In genomic region chr2:42777883-42778805, GRCh38 we compare ENCODE assay signal across 23 cellular contexts. TPM values are rescaled to one million over a fixed set of nuclear protein-coding genes. Genes with fewer than 3 reads are reported as not detected.
DNase-seq lines count a peak whose midpoint lies in the region; ATAC-seq, FAIRE-seq and TF ChIP-seq lines count a peak whose summit lies in the region.
"Had no signal": no experiment of that assay in that cellular context is flagged by ENCODE, and none has a peak within 500 bp of the region (broad histone marks: within the 10 kb centered on the region; RNA-seq: fewer than 3 reads in every experiment).

No MANE protein-coding gene starts in this region.

- H3K4me3 Mint-ChIP-seq in chondrocyte (ENCODE audit: unreplicated experiment): no peak overlapping the region
- no peak overlapping the region for H3K4me3 Mint-ChIP-seq in activated T-helper 17 cell treated with anti-CD3 and anti-CD28 coated beads, Interleukin-2, amount 50 U/mL, for 72 hours
- H3K4me3 Mint-ChIP-seq: CD14-positive monocyte, memory B cell, nephron had no signal

- H3K79me2 ChIP-seq in HepG2 (ENCODE audit: insufficient read depth, low read length) (no peaks in the 10 kb centered on the region), PC-9 (ENCODE audit: low read depth) (no peaks in the 10 kb centered on the region)

- peak overlapping the region; percentile 68 for H3K27ac Mint-ChIP-seq in chondrocyte (ENCODE audit: unreplicated experiment)
- H3K27ac Mint-ChIP-seq in activated T-helper 17 cell treated with anti-CD3 and anti-CD28 coated beads, Interleukin-2, amount 50 U/mL, for 72 hours: no peak overlapping the region
- H3K27ac Mint-ChIP-seq: CD14-positive monocyte, memory B cell, nephron had no signal

- H3K9me2 ChIP-seq in PC-9 (ENCODE audit: insufficient read depth): no peaks in the 10 kb centered on the region

- H3K4me2 ChIP-seq in HepG2 (ENCODE audit: low read depth, low read length) (no peak overlapping the region), PC-9 (no peak overlapping the region)
- H3K4me2 ChIP-seq: smooth muscle cell had no signal

- H3K4me1 Mint-ChIP-seq in chondrocyte (ENCODE audit: low read depth): peaks cover 11% of the 10 kb centered on the region
- H3K4me1 Mint-ChIP-seq in activated T-helper 17 cell treated with anti-CD3 and anti-CD28 coated beads, Interleukin-2, amount 50 U/mL, for 72 hours: no peaks in the 10 kb centered on the region
- H3K4me1 Mint-ChIP-seq: nephron had no signal

- in situ Hi-C loops in HepG2 (cut with HindIII; ENCODE audit: extremely low pct_ligation_motif_present, low pct_unique_long_range_greater_than_20kb): no loop called here

- intact Hi-C loops in HepG2 (cut with micrococcal nuclease; ENCODE audit: unreplicated experiment): no loop called here
- intact Hi-C loops in PC-9 (cut with micrococcal nuclease; ENCODE audit: unreplicated experiment): no loop called here

- POLR2A ChIA-PET in AG04449 (lab: Yijun Ruan, JAX): interaction anchor here (0.7 kb wide), 1 partner anchor 146 kb away, joined by 3 read pairs; no protein-coding TSS in a partner anchor
- POLR2A ChIA-PET in HepG2 (lab: Yijun Ruan, JAX): interaction anchor here (1.2 to 2.3 kb wide), 2 partner anchors 9 to 10 kb away, joined by 4 to 10 read pairs; no protein-coding TSS in a partner anchor
- POLR2A ChIA-PET in PC-9 (lab: Charles Lee; ENCODE audit: unreplicated experiment): interaction anchor here (0.6 kb wide), 1 partner anchor 636 kb away, joined by 6 read pairs; no protein-coding TSS in a partner anchor

- no peaks in the 10 kb centered on the region for H3K9me3 Mint-ChIP-seq in chondrocyte (ENCODE audit: low read depth)
- H3K9me3 Mint-ChIP-seq in activated T-helper 17 cell treated with anti-CD3 and anti-CD28 coated beads, Interleukin-2, amount 50 U/mL, for 72 hours: no peaks in the 10 kb centered on the region

- no TSS peak for BruUV-seq in HepG2 (replicated peaks; lab: Mats Ljungman, UMichigan)
- BruUV-seq in PC-9 (replicated peaks; lab: Mats Ljungman, UMichigan): no TSS peak

- H3K9me3 ChIP-seq in HepG2 (ENCODE audit: low read length) (peaks cover 18% of the 10 kb centered on the region), PC-9 (ENCODE audit: insufficient read depth, low read depth) (peaks cover 18% of the 10 kb centered on the region)
- H3K9me3 ChIP-seq: uterus had no signal

- ATAC-seq in HepG2: no peak
- ATAC-seq in activated T-helper 17 cell treated with anti-CD3 and anti-CD28 coated beads, Interleukin-2, amount 50 U/mL, for 72 hours (replicated peaks): no peak

- TF ChIP-seq RAD21 in HepG2 (CRISPR knock-in tag; IDR thresholded peaks at IDR 0.05): no peak

- H2AFZ ChIP-seq in HepG2 (ENCODE audit: low read length) (no peak overlapping the region), PC-9 (no peak overlapping the region)

- peak; percentile 7 for DNase-seq in AG04449 (ENCODE audit: low read depth, low spot score)
- DNase-seq in HK-2 (ENCODE audit: unreplicated experiment): peak; percentile 15
- no peak for DNase-seq in chondrocyte (ENCODE audit: low spot score)
- DNase-seq in HepG2 (ENCODE audit: low spot score): no peak
- no peak for DNase-seq in PC-9
- no peak for DNase-seq in activated effector memory CD4-positive, alpha-beta T cell treated with Interleukin-2 at 50 U/mL for 16 hours
- no peak for DNase-seq in GM19238 (ENCODE audit: insufficient read length, low spot score)
- DNase-seq: activated CD4-positive, alpha-beta T cell treated with anti-CD3 and anti-CD28 coated beads, Interleukin-2, amount 50 U/mL, for 4 hours; activated naive CD4-positive, alpha-beta T cell; activated T-cell treated with anti-CD3 and anti-CD28 coated beads for 4 hours; cerebellar nuclear complex; NCI-H1417; NCI-H2171; NCI-H526 treated with DMSO at 0.1 percent for 48 hours; SHP77; stimulated activated CD4-positive, alpha-beta T cell treated with anti-CD3 and anti-CD28 coated beads, Interleukin-4, amount 100 ng/mL, for 1 hour had no signal

- CTCF ChIA-PET in AG04449 (lab: Yijun Ruan, JAX) (no interaction called here), HepG2 (lab: Yijun Ruan, JAX; ENCODE audit: low intra/inter-chr PET ratio, low total read pairs) (no interaction called here), PC-9 (lab: Charles Lee) (no interaction called here)

- no peak overlapping the region for H3K27ac ChIP-seq in HepG2 (ENCODE audit: extremely low read length, insufficient read depth, low read length)
- no peak overlapping the region for H3K27ac ChIP-seq in PC-9
- H3K27ac ChIP-seq: uterus had no signal

- TF ChIP-seq EP300 in HepG2 (IDR thresholded peaks at IDR 0.05; ENCODE audit: low read depth in 2 of 2, low read length in 2 of 2) (no peak), HepG2 (CRISPR knock-in tag; IDR thresholded peaks at IDR 0.05; ENCODE audit: borderline replicate concordance) (no peak)

- H3K4me3 ChIP-seq in AG04449 (ENCODE audit: low read depth, low read length) (no peak overlapping the region), HepG2 (replicated peaks in 1 of 3; ENCODE audit: insufficient read depth in 1 of 3, low read depth in 2 of 3, low read length in 3 of 3) (no peak overlapping the region), PC-9 (no peak overlapping the region)
- H3K4me3 ChIP-seq: smooth muscle cell, uterus had no signal

- no peak overlapping the region for H3K9ac ChIP-seq in HepG2 (ENCODE audit: insufficient read depth, low read depth, low read length)

- peaks cover 3% of the 10 kb centered on the region for H3K36me3 Mint-ChIP-seq in chondrocyte (ENCODE audit: low read depth)
- H3K36me3 Mint-ChIP-seq in activated T-helper 17 cell treated with anti-CD3 and anti-CD28 coated beads, Interleukin-2, amount 50 U/mL, for 72 hours (ENCODE audit: low read depth): no peaks in the 10 kb centered on the region

- no peaks in the 10 kb centered on the region for H3K27me3 Mint-ChIP-seq in chondrocyte (ENCODE audit: low read depth)
- no peaks in the 10 kb centered on the region for H3K27me3 Mint-ChIP-seq in activated T-helper 17 cell treated with anti-CD3 and anti-CD28 coated beads, Interleukin-2, amount 50 U/mL, for 72 hours
- H3K27me3 Mint-ChIP-seq: memory B cell had no signal

- H4K20me1 ChIP-seq in HepG2 (ENCODE audit: insufficient read depth, low read length) (no peaks in the 10 kb centered on the region), PC-9 (ENCODE audit: insufficient read depth) (no peaks in the 10 kb centered on the region)

- no peak for TF ChIP-seq CTCF in AG04449 (IDR thresholded peaks at IDR 0.05; ENCODE audit: insufficient read depth, low read length, missing control alignments)
- TF ChIP-seq CTCF in chondrocyte (IDR thresholded peaks at IDR 0.05): no peak
- TF ChIP-seq CTCF in HepG2 (CRISPR knock-in tag; IDR thresholded peaks at IDR 0.05): no peak
- TF ChIP-seq CTCF in PC-9 (conservative IDR thresholded peaks at IDR 0.05): no peak

- FAIRE-seq in HepG2 (lab: Jason Lieb, UNC): no peak
- FAIRE-seq: GM12892 had no signal

- H3K4me1 ChIP-seq in HepG2 (ENCODE audit: insufficient read depth, low read length) (peaks cover 6% of the 10 kb centered on the region; the same call in 1 of the 2 replicates), PC-9 (replicated peaks; ENCODE audit: insufficient read depth) (no peaks in the 10 kb centered on the region)
- H3K4me1 ChIP-seq: uterus had no signal

- H3K36me3 ChIP-seq in HepG2 (replicated peaks in 1 of 2; ENCODE audit: control insufficient read depth in 1 of 2, insufficient read depth in 2 of 2, low read length in 2 of 2) (peaks cover 3 to 22% of the 10 kb centered on the region in 2 experiments), PC-9 (ENCODE audit: low read depth) (no peaks in the 10 kb centered on the region)
- H3K36me3 ChIP-seq: uterus had no signal

- H3K27me3 ChIP-seq in HepG2 (ENCODE audit: control insufficient read depth in 1 of 2, insufficient read depth in 2 of 2, low read length in 2 of 2): no peaks in the 10 kb centered on the region
- H3K27me3 ChIP-seq in PC-9 (ENCODE audit: insufficient read depth, low read depth): no peaks in the 10 kb centered on the region
- H3K27me3 ChIP-seq: uterus had no signal

- TF ChIP-seq POLR2A in HepG2 (IDR thresholded peaks at IDR 0.05; ENCODE audit: insufficient read depth in 1 of 2, low read depth in 2 of 2, low read length in 2 of 2): no peak

- H3F3A ChIP-seq in PC-9 (ENCODE audit: insufficient read depth, low read depth): no peaks in the 10 kb centered on the region

- 99% methylated on average over 3 of the region's 3 CpGs for WGBS in HepG2 (ENCODE audit: low lambda C conversion rate)

RNA-seq across cellular contexts. Expression of gene OXER1, which starts 14.2 kb away (rescaled TPM):
- total RNA-seq in chondrocyte (0.31 to 1.8 TPM (median 1.7 TPM) in 3 replicates), HepG2 (2016; rRNA removed; fragmentation: Illumina TruSeq; extraction: Trizol) (6.5 and 8.0 TPM in 2 replicates), PC-9 (2021) (not detected in 2 replicates)
- 0.40 and 0.97 TPM in 2 replicates for total RNA-seq in HepG2 (2016; cell fraction: cytosol; rRNA removed; fragmentation: Illumina TruSeq; extraction: Trizol; ENCODE audit: low read depth)
- 5.2 and 7.1 TPM in 2 replicates for total RNA-seq in HepG2 (2016; cell fraction: insoluble cytoplasmic fraction; rRNA removed; fragmentation: Illumina TruSeq; extraction: Trizol)
- 2.6 TPM in 2 replicates for total RNA-seq in HepG2 (2016; cell fraction: membrane; rRNA removed; fragmentation: Illumina TruSeq; extraction: Trizol)
- 6.6 and 6.8 TPM in 2 replicates for total RNA-seq in HepG2 (2016; cell fraction: nucleus; rRNA removed; fragmentation: Illumina TruSeq; extraction: Trizol)
- polyA plus RNA-seq in HepG2 (2011; rRNA removed): 9.0 and 11.3 TPM in 2 replicates
- 4.6 and 5.3 TPM in 2 replicates for polyA plus RNA-seq in HepG2 (2011; cell fraction: cytosol; rRNA removed)
- 50.2 and 58.5 TPM in 2 replicates for polyA plus RNA-seq in HepG2 (2011; cell fraction: nucleus; rRNA removed)
- 7.4 and 10.0 TPM in 2 replicates for polyA plus RNA-seq in HepG2 (2012)
- polyA plus RNA-seq in HepG2 (2016; cell fraction: cytosol; fragmentation: Illumina TruSeq; extraction: Trizol; ENCODE audit: low read depth): 0.54 and 0.68 TPM in 2 replicates
- polyA plus RNA-seq in HepG2 (2016; cell fraction: insoluble cytoplasmic fraction; fragmentation: Illumina TruSeq; extraction: Trizol; ENCODE audit: low read depth): 6.9 and 8.9 TPM in 2 replicates
- polyA plus RNA-seq in HepG2 (2016; cell fraction: membrane; fragmentation: Illumina TruSeq; extraction: Trizol; ENCODE audit: low read depth): 1.8 and 2.0 TPM in 2 replicates
- polyA plus RNA-seq in HepG2 (2016; cell fraction: nucleus; fragmentation: Illumina TruSeq; extraction: Trizol; ENCODE audit: insufficient read depth, low read depth): 29.7 and 30.8 TPM in 2 replicates
- polyA minus RNA-seq in HepG2 (2011; rRNA and poly(A)+ RNA removed; ENCODE audit: low replicate concordance): 18.1 TPM in 1 of 2 replicates, not detected in the other
- 4.5 and 5.7 TPM in 2 replicates for polyA minus RNA-seq in HepG2 (2011; cell fraction: cytosol; rRNA and poly(A)+ RNA removed)
- 7.3 and 8.8 TPM in 2 replicates for polyA minus RNA-seq in HepG2 (2011; cell fraction: nucleus; rRNA and poly(A)+ RNA removed)
- total RNA-seq in activated T-helper 17 cell treated with anti-CD3 and anti-CD28 coated beads, Interleukin-2, amount 50 U/mL, for 72 hours: under 1 TPM; 0.13 TPM
- total RNA-seq: smooth muscle cell had no signal

RNA-seq across cellular contexts. Expression of gene HAAO, which starts 14.2 kb away (rescaled TPM):
- 1.6 to 8.5 TPM (median 8.2 TPM) in 3 replicates for total RNA-seq in chondrocyte
- total RNA-seq in HepG2 (2016; rRNA removed; fragmentation: Illumina TruSeq; extraction: Trizol): 34.1 and 42.7 TPM in 2 replicates
- total RNA-seq in HepG2 (2016; cell fraction: cytosol; rRNA removed; fragmentation: Illumina TruSeq; extraction: Trizol; ENCODE audit: low read depth): 15.3 and 15.6 TPM in 2 replicates
- total RNA-seq in HepG2 (2016; cell fraction: insoluble cytoplasmic fraction; rRNA removed; fragmentation: Illumina TruSeq; extraction: Trizol): 29.0 and 39.0 TPM in 2 replicates
- total RNA-seq in HepG2 (2016; cell fraction: membrane; rRNA removed; fragmentation: Illumina TruSeq; extraction: Trizol): 16.2 and 18.8 TPM in 2 replicates
- total RNA-seq in HepG2 (2016; cell fraction: nucleus; rRNA removed; fragmentation: Illumina TruSeq; extraction: Trizol): 32.7 and 34.7 TPM in 2 replicates
- 35.2 and 36.1 TPM in 2 replicates for polyA plus RNA-seq in HepG2 (2011; rRNA removed)
- polyA plus RNA-seq in HepG2 (2011; cell fraction: cytosol; rRNA removed): 21.6 and 34.6 TPM in 2 replicates
- 105 and 120 TPM in 2 replicates for polyA plus RNA-seq in HepG2 (2011; cell fraction: nucleus; rRNA removed)
- 24.0 and 29.7 TPM in 2 replicates for polyA plus RNA-seq in HepG2 (2012)
- polyA plus RNA-seq in HepG2 (2016; cell fraction: cytosol; fragmentation: Illumina TruSeq; extraction: Trizol; ENCODE audit: low read depth): 20.5 and 22.5 TPM in 2 replicates
- 34.1 and 36.9 TPM in 2 replicates for polyA plus RNA-seq in HepG2 (2016; cell fraction: insoluble cytoplasmic fraction; fragmentation: Illumina TruSeq; extraction: Trizol; ENCODE audit: low read depth)
- polyA plus RNA-seq in HepG2 (2016; cell fraction: membrane; fragmentation: Illumina TruSeq; extraction: Trizol; ENCODE audit: low read depth): 23.2 and 26.6 TPM in 2 replicates
- polyA plus RNA-seq in HepG2 (2016; cell fraction: nucleus; fragmentation: Illumina TruSeq; extraction: Trizol; ENCODE audit: insufficient read depth, low read depth): 70.0 and 73.3 TPM in 2 replicates
- polyA minus RNA-seq in HepG2 (2011; rRNA and poly(A)+ RNA removed; ENCODE audit: low replicate concordance): 0.28 and 57.0 TPM in 2 replicates
- 15.6 and 18.8 TPM in 2 replicates for polyA minus RNA-seq in HepG2 (2011; cell fraction: cytosol; rRNA and poly(A)+ RNA removed)
- polyA minus RNA-seq in HepG2 (2011; cell fraction: nucleus; rRNA and poly(A)+ RNA removed): 34.4 and 36.6 TPM in 2 replicates
- 0.73 TPM in 1 of 2 replicates, not detected in the other for total RNA-seq in PC-9 (2021)
- under 1 TPM; 0.98 to 0.99 TPM for total RNA-seq in activated T-helper 17 cell treated with anti-CD3 and anti-CD28 coated beads, Interleukin-2, amount 50 U/mL, for 72 hours

Comparison
In these comparisons a context has a peak if more than half of its experiments do, and no peak if none do; other contexts are left out.
1. DNase-seq: peak in AG04449 (single experiment) and HK-2 (single experiment); none in chondrocyte (single experiment), HepG2 (single experiment), PC-9 (0 of 2), activated effector memory CD4-positive, alpha-beta T cell treated with Interleukin-2 at 50 U/mL for 16 hours (single experiment) and GM19238 (single experiment).